19 cellular contexts compared by ENCODE assay signal in the genomic region with DNA sequence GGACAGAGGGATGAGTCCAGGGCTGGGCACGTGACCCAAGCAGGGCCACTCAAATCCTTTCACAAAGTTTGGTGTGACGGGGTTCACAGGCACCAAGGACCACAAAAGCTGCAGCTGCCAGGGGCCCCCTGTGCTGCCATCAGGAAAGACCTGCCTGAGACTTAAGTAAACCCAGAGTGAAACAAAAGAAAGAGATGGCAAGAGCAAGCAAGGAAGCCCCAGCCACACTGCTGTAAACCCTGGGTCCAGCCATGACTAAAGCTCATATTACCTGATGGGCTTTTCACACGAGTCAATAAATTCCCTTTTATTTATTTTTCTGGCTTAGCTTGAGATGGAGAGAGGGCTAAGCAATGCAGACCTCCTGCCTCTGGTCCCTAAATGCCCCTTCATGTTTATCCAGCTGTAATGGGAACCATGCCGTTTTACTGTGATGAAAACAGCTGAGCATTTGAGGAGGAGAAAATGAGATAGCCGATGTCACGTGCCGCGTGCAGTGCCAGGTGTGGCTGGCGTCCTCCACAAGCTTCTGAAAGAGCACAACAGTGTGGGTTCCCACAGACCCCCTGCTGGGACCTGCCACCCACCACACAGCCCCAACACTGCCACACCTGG. TPM values are rescaled to one million over a fixed set of nuclear protein-coding genes. Genes with fewer than 3 reads are reported as not detected.
DNase-seq lines count a peak whose midpoint lies in the region; ATAC-seq and TF ChIP-seq lines count a peak whose summit lies in the region.
"Had no signal": no experiment of that assay in that cellular context is flagged by ENCODE, and none has a peak within 500 bp of the region (broad histone marks: within the 10 kb centered on the region; RNA-seq: fewer than 3 reads in every experiment).

No MANE protein-coding gene starts in this region.

- H3K36me3 ChIP-seq in neural progenitor cell = no peaks in the 10 kb centered on the region
- H3K36me3 ChIP-seq: transverse colon had no signal

- H3K9me3 Mint-ChIP-seq in neural progenitor cell = peaks cover 11% of the 10 kb centered on the region
- no peaks in the 10 kb centered on the region for H3K9me3 Mint-ChIP-seq in activated T-helper 17 cell treated with anti-CD3 and anti-CD28 coated beads, Interleukin-2, amount 50 U/mL, for 72 hours

- peaks cover 5% of the 10 kb centered on the region for H3K36me3 Mint-ChIP-seq in T-helper 17 cell (ENCODE audit: low read depth)
- no peaks in the 10 kb centered on the region for H3K36me3 Mint-ChIP-seq in neural progenitor cell
- H3K36me3 Mint-ChIP-seq in activated T-helper 17 cell treated with anti-CD3 and anti-CD28 coated beads, Interleukin-2, amount 50 U/mL, for 72 hours (ENCODE audit: low read depth) = peaks cover 14% of the 10 kb centered on the region

- H3K4me1 ChIP-seq in neural progenitor cell = peaks cover 17% of the 10 kb centered on the region

- H3K4me1 Mint-ChIP-seq in T-helper 17 cell = no peaks in the 10 kb centered on the region
- H3K4me1 Mint-ChIP-seq in neural progenitor cell = peaks cover 28% of the 10 kb centered on the region
- no peaks in the 10 kb centered on the region for H3K4me1 Mint-ChIP-seq in activated T-helper 17 cell treated with anti-CD3 and anti-CD28 coated beads, Interleukin-2, amount 50 U/mL, for 72 hours

- H3K9ac ChIP-seq in neural progenitor cell = no peak overlapping the region

- no peaks in the 10 kb centered on the region for H3F3A ChIP-seq in neural progenitor cell (ENCODE audit: low read depth)

- no peak overlapping the region for H3K4me3 Mint-ChIP-seq in T-helper 17 cell
- H3K4me3 Mint-ChIP-seq in neural progenitor cell = no peak overlapping the region
- H3K4me3 Mint-ChIP-seq in activated T-helper 17 cell treated with anti-CD3 and anti-CD28 coated beads, Interleukin-2, amount 50 U/mL, for 72 hours = no peak overlapping the region
- H3K4me3 Mint-ChIP-seq: WTC11 had no signal

- H3K27ac Mint-ChIP-seq in T-helper 17 cell (peak overlapping the region; percentile 11), neural progenitor cell (peak overlapping the region; percentile 78)
- no peak overlapping the region for H3K27ac Mint-ChIP-seq in activated T-helper 17 cell treated with anti-CD3 and anti-CD28 coated beads, Interleukin-2, amount 50 U/mL, for 72 hours
- H3K27ac Mint-ChIP-seq: WTC11 had no signal

- H3K9me3 ChIP-seq in T-helper 17 cell (ENCODE audit: control insufficient read depth, low read length, poor library complexity, severe bottlenecking) = no peaks in the 10 kb centered on the region
- H3K9me3 ChIP-seq in neural progenitor cell (ENCODE audit: low read depth) = peaks cover 4% of the 10 kb centered on the region
- H3K9me3 ChIP-seq: transverse colon had no signal

- H3K27me3 Mint-ChIP-seq in T-helper 17 cell (no peaks in the 10 kb centered on the region), neural progenitor cell (ENCODE audit: insufficient read depth, low read depth) (no peaks in the 10 kb centered on the region)
- H3K27me3 Mint-ChIP-seq in activated T-helper 17 cell treated with anti-CD3 and anti-CD28 coated beads, Interleukin-2, amount 50 U/mL, for 72 hours = no peaks in the 10 kb centered on the region

- H4K20me1 ChIP-seq in neural progenitor cell (ENCODE audit: low read depth) = no peaks in the 10 kb centered on the region

- no peak overlapping the region for H3K27ac ChIP-seq in neural progenitor cell
- H3K27ac ChIP-seq: epithelial cell of prostate had no signal

- H3K4me3 ChIP-seq in neural progenitor cell = no peak overlapping the region
- H3K4me3 ChIP-seq: skin epidermis, transverse colon had no signal

- H3K4me2 ChIP-seq in neural progenitor cell = no peak overlapping the region

- no peak overlapping the region for H2AFZ ChIP-seq in neural progenitor cell (replicated peaks)

- ATAC-seq in T-helper 17 cell = no peak
- ATAC-seq in activated T-helper 17 cell treated with anti-CD3 and anti-CD28 coated beads, Interleukin-2, amount 50 U/mL, for 72 hours (replicated peaks) = no peak
- ATAC-seq: WTC11 had no signal

- no peak for TF ChIP-seq CTCF in neural progenitor cell (IDR thresholded peaks at IDR 0.05)

- H3K27me3 ChIP-seq in neural progenitor cell = no peaks in the 10 kb centered on the region
- H3K27me3 ChIP-seq: transverse colon had no signal

- H3K79me2 ChIP-seq in neural progenitor cell (ENCODE audit: low read depth) = no peaks in the 10 kb centered on the region

- peak; percentile 4 for DNase-seq in NCI-H2107 treated with DMSO at 0.1 percent for 48 hours (lab: John Stamatoyannopoulos, UW; ENCODE audit: unreplicated experiment)
- no peak for DNase-seq in NCI-H2107 (lab: John Stamatoyannopoulos, UW)
- DNase-seq in NCI-H1092 treated with DMSO at 0.1 percent for 48 hours (lab: John Stamatoyannopoulos, UW) = peak; percentile 93
- DNase-seq in T-helper 17 cell = no peak
- DNase-seq in neural progenitor cell (ENCODE audit: low spot score) = no peak
- no peak for DNase-seq in inferior parietal cortex (ENCODE audit: extremely low spot score)
- DNase-seq in superior temporal gyrus (ENCODE audit: extremely low spot score) = no peak
- DNase-seq: 8988T, activated gamma-delta T cell treated with Interleukin-2 at 50 U/mL for 16 hours, cortex of kidney, DMS53, NCI-H2029, NCI-H82, transverse colon had no signal

RNA-seq across cellular contexts. Expression of gene ADAMTS17, which starts 34.4 kb away (rescaled TPM):
- total RNA-seq in T-helper 17 cell = 10 to 100 TPM in 1 of 2 donors, 1 to 10 TPM in 1; 8.1 to 10.6 TPM
- total RNA-seq in neural progenitor cell (ENCODE audit: low replicate concordance) = 1.1 and 1.5 TPM in 2 replicates
- total RNA-seq in activated T-helper 17 cell treated with anti-CD3 and anti-CD28 coated beads, Interleukin-2, amount 50 U/mL, for 72 hours = 1 to 10 TPM in 1 of 2 donors, under 1 TPM in 1; 0.37 to 1.1 TPM
- total RNA-seq: glomerular endothelial cell had no signal

Comparison
In these comparisons a context has a peak if more than half of its experiments do, and no peak if none do; other contexts are left out.
1. DNase-seq: peak in NCI-H2107 treated with DMSO at 0.1 percent for 48 hours (single experiment) and NCI-H1092 treated with DMSO at 0.1 percent for 48 hours (single experiment); none in NCI-H2107 (single experiment), T-helper 17 cell (0 of 3), neural progenitor cell (single experiment), inferior parietal cortex (single experiment) and superior temporal gyrus (single experiment).